16 cellular contexts compared by ENCODE assay signal in the genomic region with DNA sequence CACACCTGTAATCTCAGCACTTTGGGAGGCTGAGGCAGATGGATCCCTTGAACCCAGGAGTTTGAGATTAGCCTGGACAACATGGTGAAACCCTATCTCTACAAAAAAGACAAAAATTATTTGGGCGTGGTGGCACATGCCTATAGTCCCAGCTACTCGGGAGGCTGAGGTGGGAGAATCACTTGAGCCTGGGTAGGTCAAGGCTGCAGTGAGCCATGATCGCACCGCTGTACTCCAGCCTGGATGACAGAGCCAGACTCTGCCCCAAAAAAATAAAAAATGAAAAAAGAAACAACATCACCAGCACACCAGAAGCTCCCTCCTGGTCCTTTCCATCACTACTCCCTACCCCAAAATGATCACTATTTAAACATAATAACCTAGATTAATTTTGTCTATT. TPM values are rescaled to one million over a fixed set of nuclear protein-coding genes. Genes with fewer than 3 reads are reported as not detected.
DNase-seq lines count a peak whose midpoint lies in the region; ATAC-seq, FAIRE-seq and TF ChIP-seq lines count a peak whose summit lies in the region.
"Had no signal": no experiment of that assay in that cellular context is flagged by ENCODE, and none has a peak within 500 bp of the region (broad histone marks: within the 10 kb centered on the region; RNA-seq: fewer than 3 reads in every experiment).

No MANE protein-coding gene starts in this region.

- ATAC-seq in A549 (no peak), GM23338 (no peak)
- ATAC-seq: K562 had no signal

- H3K4me1 ChIP-seq in A549 (peaks cover 51% of the 10 kb centered on the region), GM23338 (ENCODE audit: insufficient read depth) (peaks cover 11% of the 10 kb centered on the region), right atrium auricular region (peaks cover 0 to 55% of the 10 kb centered on the region in 2 donors)
- H3K4me1 ChIP-seq: prostate gland had no signal

- H3K4me3 Mint-ChIP-seq in GM23338 (peak overlapping the region; percentile 89), glutamatergic neuron (ENCODE audit: unreplicated experiment) (peak overlapping the region; percentile 97)
- H3K4me3 Mint-ChIP-seq in activated T-helper 1 cell treated with anti-CD3 and anti-CD28 coated beads, Interleukin-12 subunit alpha, Interleukin-12 subunit beta, Interleukin-2, Interleukin-4 antibody, amounts not matched to agents 30 ng/mL and 10 ng/mL and 1 ng/mL, durations not matched to agents 14 hours and 24 hours and 36 hours, result peak overlapping the region; percentile 15
- H3K4me3 Mint-ChIP-seq: T-helper 1 cell treated with Interleukin-12 subunit alpha and Interleukin-12 subunit beta and Interleukin-4 antibody, amounts not matched to agents 30 μg/mL and 1 μg/mL, for 36 hours had no signal

- H3K27me3 ChIP-seq in GM23338 (ENCODE audit: insufficient read depth) (no peaks in the 10 kb centered on the region), right atrium auricular region (no peaks in the 10 kb centered on the region)

- no peaks in the 10 kb centered on the region for H3F3A ChIP-seq in GM23338 (replicated peaks; ENCODE audit: low read depth)

- no peaks in the 10 kb centered on the region for H3K9me3 ChIP-seq in A549
- no peaks in the 10 kb centered on the region for H3K9me3 ChIP-seq in right atrium auricular region
- H3K9me3 ChIP-seq: prostate gland had no signal

- intact Hi-C loops in activated T-helper 1 cell treated with anti-CD3 and anti-CD28 coated beads, Interleukin-12 subunit alpha, Interleukin-12 subunit beta, Interleukin-2, Interleukin-4 antibody, amounts not matched to agents 30 ng/mL and 10 ng/mL and 1 ng/mL, durations not matched to agents 14 hours and 24 hours and 36 hours (cut with micrococcal nuclease), result no loop called here

- TF ChIP-seq CTCF in A549 (IDR thresholded peaks at IDR 0.05) (no peak), GM23338 (conservative IDR thresholded peaks at IDR 0.05; ENCODE audit: low read depth in 2 of 2) (no peak), glutamatergic neuron (IDR thresholded peaks at IDR 0.05; ENCODE audit: partially characterized antibody, unreplicated experiment) (no peak), right atrium auricular region (IDR thresholded peaks at IDR 0.05) (no peak)

- H2AFZ ChIP-seq in GM23338, result no peak overlapping the region

- peak overlapping the region; percentile 76 to 90 for H3K27ac ChIP-seq in A549
- H3K27ac ChIP-seq in GM23338 (ENCODE audit: low read depth), result no peak overlapping the region
- H3K27ac ChIP-seq in right atrium auricular region, result no peak overlapping the region
- H3K27ac ChIP-seq: prostate gland had no signal

- peaks cover 23% of the 10 kb centered on the region for H3K36me3 Mint-ChIP-seq in GM23338 (ENCODE audit: low read depth)
- H3K36me3 Mint-ChIP-seq in activated T-helper 1 cell treated with anti-CD3 and anti-CD28 coated beads, Interleukin-12 subunit alpha, Interleukin-12 subunit beta, Interleukin-2, Interleukin-4 antibody, amounts not matched to agents 30 ng/mL and 10 ng/mL and 1 ng/mL, durations not matched to agents 14 hours and 24 hours and 36 hours (ENCODE audit: low read depth), result peaks cover 16% of the 10 kb centered on the region
- H3K36me3 Mint-ChIP-seq in glutamatergic neuron (ENCODE audit: unreplicated experiment), result no peaks in the 10 kb centered on the region

- H3K36me3 ChIP-seq in GM23338 (ENCODE audit: insufficient read depth) (no peaks in the 10 kb centered on the region), right atrium auricular region (peaks cover 7% of the 10 kb centered on the region)

- CTCF ChIA-PET in A549 (lab: Yijun Ruan, JAX), result interaction anchor here (1.0 kb wide), 2 partner anchors 10 to 103 kb away, joined by 3 to 4 read pairs; no protein-coding TSS in a partner anchor

- H3K27me3 Mint-ChIP-seq in GM23338 (ENCODE audit: insufficient read depth, low read depth, poor library complexity) (peaks cover 10% of the 10 kb centered on the region), glutamatergic neuron (ENCODE audit: unreplicated experiment) (peaks cover 9% of the 10 kb centered on the region)
- peaks cover 4% of the 10 kb centered on the region for H3K27me3 Mint-ChIP-seq in activated T-helper 1 cell treated with anti-CD3 and anti-CD28 coated beads, Interleukin-12 subunit alpha, Interleukin-12 subunit beta, Interleukin-2, Interleukin-4 antibody, amounts not matched to agents 30 ng/mL and 10 ng/mL and 1 ng/mL, durations not matched to agents 14 hours and 24 hours and 36 hours (ENCODE audit: insufficient read depth)

- H3K4me1 Mint-ChIP-seq in GM23338 (peaks cover 34% of the 10 kb centered on the region), glutamatergic neuron (ENCODE audit: low read depth, unreplicated experiment) (peaks cover 9% of the 10 kb centered on the region)
- H3K4me1 Mint-ChIP-seq in activated T-helper 1 cell treated with anti-CD3 and anti-CD28 coated beads, Interleukin-12 subunit alpha, Interleukin-12 subunit beta, Interleukin-2, Interleukin-4 antibody, amounts not matched to agents 30 ng/mL and 10 ng/mL and 1 ng/mL, durations not matched to agents 14 hours and 24 hours and 36 hours (ENCODE audit: low read depth), result peaks cover 45% of the 10 kb centered on the region

- no peak for TF ChIP-seq RAD21 in A549 (conservative IDR thresholded peaks at IDR 0.05 in 1 of 2, IDR thresholded peaks at IDR 0.05 in 1 of 2)

- H3K4me2 ChIP-seq in A549 (peak overlapping the region; percentile 70), GM23338 (no peak overlapping the region)

- H4K20me1 ChIP-seq in GM23338 (replicated peaks; ENCODE audit: insufficient read depth), result peaks cover 7% of the 10 kb centered on the region; the same call in 1 of the 2 replicates

- 90% methylated on average over 4 of the region's 4 CpGs for WGBS in A549 (ENCODE audit: missing lambda C conversion rate)

- TF ChIP-seq EP300 in A549 (IDR thresholded peaks at IDR 0.05), result no peak

- no peaks in the 10 kb centered on the region for H3K9me3 Mint-ChIP-seq in GM23338
- no peaks in the 10 kb centered on the region for H3K9me3 Mint-ChIP-seq in activated T-helper 1 cell treated with anti-CD3 and anti-CD28 coated beads, Interleukin-12 subunit alpha, Interleukin-12 subunit beta, Interleukin-2, Interleukin-4 antibody, amounts not matched to agents 30 ng/mL and 10 ng/mL and 1 ng/mL, durations not matched to agents 14 hours and 24 hours and 36 hours
- peaks cover 14% of the 10 kb centered on the region for H3K9me3 Mint-ChIP-seq in glutamatergic neuron (ENCODE audit: unreplicated experiment)
- H3K9me3 Mint-ChIP-seq: T-helper 1 cell treated with Interleukin-12 subunit alpha and Interleukin-12 subunit beta and Interleukin-4 antibody, amounts not matched to agents 30 μg/mL and 1 μg/mL, for 36 hours had no signal

- DNase-seq in A549 (ENCODE audit: low read depth in 1 of 2, low spot score in 1 of 2), result no peak
- DNase-seq in GM23338 (ENCODE audit: low spot score), result no peak
- DNase-seq in activated T-helper 1 cell treated with anti-CD3 and anti-CD28 coated beads, Interleukin-12 subunit alpha, Interleukin-12 subunit beta, Interleukin-2, Interleukin-4 antibody, amounts not matched to agents 30 ng/mL and 10 ng/mL and 1 ng/mL, durations not matched to agents 14 hours and 24 hours and 36 hours (ENCODE audit: low spot score), result no peak
- DNase-seq in glutamatergic neuron, result no peak
- DNase-seq in central memory CD4-positive, alpha-beta T cell, result no peak
- no peak for DNase-seq in hippocampal formation (lab: John Stamatoyannopoulos, UW)
- DNase-seq in stimulated activated CD8-positive, alpha-beta memory T cell treated with anti-CD3 and anti-CD28 coated beads, Interleukin-4, amount 100 ng/mL, for 48 hours, result no peak
- no peak for DNase-seq in right atrium auricular region (ENCODE audit: low spot score)
- DNase-seq: activated CD8-positive, alpha-beta memory T cell treated with anti-CD3 and anti-CD28 coated beads for 24 hours; effector CD4-positive, alpha-beta T cell; GDM1; stimulated activated CD4-positive, alpha-beta T cell treated with anti-CD3 and anti-CD28 coated beads, Interleukin-4, amount 100 ng/mL, for 1 hour; stimulated activated naive CD4-positive, alpha-beta T cell treated with Interleukin-2 at 50 U/mL for 16 hours had no signal

- H3K79me2 ChIP-seq in GM23338 (replicated peaks; ENCODE audit: insufficient read depth), result peaks cover 87% of the 10 kb centered on the region

- POLR2A ChIA-PET in A549 (lab: Yijun Ruan, JAX), result no interaction called here

- no peak overlapping the region for H3K27ac Mint-ChIP-seq in GM23338
- H3K27ac Mint-ChIP-seq in activated T-helper 1 cell treated with anti-CD3 and anti-CD28 coated beads, Interleukin-12 subunit alpha, Interleukin-12 subunit beta, Interleukin-2, Interleukin-4 antibody, amounts not matched to agents 30 ng/mL and 10 ng/mL and 1 ng/mL, durations not matched to agents 14 hours and 24 hours and 36 hours, result no peak overlapping the region
- H3K27ac Mint-ChIP-seq in glutamatergic neuron (ENCODE audit: unreplicated experiment), result no peak overlapping the region
- H3K27ac Mint-ChIP-seq: T-helper 1 cell treated with Interleukin-12 subunit alpha and Interleukin-12 subunit beta and Interleukin-4 antibody, amounts not matched to agents 30 μg/mL and 1 μg/mL, for 36 hours had no signal

- H3K9me2 ChIP-seq in GM23338 (ENCODE audit: insufficient read depth), result no peaks in the 10 kb centered on the region

- no peak for TF ChIP-seq POLR2A in A549 (IDR thresholded peaks at IDR 0.05; ENCODE audit: low read length)

- H3K4me3 ChIP-seq in A549 (peak overlapping the region; percentile 83), GM23338 (no peak overlapping the region), right atrium auricular region (no peak overlapping the region)
- H3K4me3 ChIP-seq: K562, prostate gland had no signal

- no peak for FAIRE-seq in A549 (lab: Jason Lieb, UNC)
- FAIRE-seq: K562 had no signal

RNA-seq across cellular contexts. Expression of a gene that starts 2.6 kb away (rescaled TPM):
- polyA plus RNA-seq in A549 (2011; rRNA removed), result 256 and 259 TPM in 2 replicates
- 45.9 and 52.6 TPM in 2 replicates for polyA plus RNA-seq in A549 (2012; cell fraction: cytosol; rRNA removed)
- polyA plus RNA-seq in A549 (2012; cell fraction: nucleus; rRNA removed), result 20.8 and 28.1 TPM in 2 replicates
- 87.1 to 92.3 TPM (median 89.6 TPM) in 3 replicates for polyA plus RNA-seq in A549 (2017; fragmentation: RNase III; extraction: RNeasy Plus Mini Kit Qiagen cat#74134 plus additional on column Dnase treatment)
- 184 and 235 TPM in 2 replicates for polyA minus RNA-seq in A549 (2011; rRNA and poly(A)+ RNA removed)
- total RNA-seq in GM23338 (2014; rRNA removed; shearing (Covaris generic)), result 51.5 and 51.9 TPM in 2 replicates
- 28.2 and 34.2 TPM in 2 replicates for polyA plus RNA-seq in GM23338 (2016; fragmentation: Nextera tagmentation; extraction: Ambion mirVana)
- total RNA-seq in activated T-helper 1 cell treated with anti-CD3 and anti-CD28 coated beads, Interleukin-12 subunit alpha, Interleukin-12 subunit beta, Interleukin-2, Interleukin-4 antibody, amounts not matched to agents 30 ng/mL and 10 ng/mL and 1 ng/mL, durations not matched to agents 14 hours and 24 hours and 36 hours, result 58.1 and 64.7 TPM in 2 replicates
- total RNA-seq in glutamatergic neuron (ENCODE audit: unreplicated experiment), result 148 TPM
- total RNA-seq in right atrium auricular region, result 10 to 100 TPM; 66.6 to 69.8 TPM

RNA-seq across cellular contexts. Expression of a gene that starts 2.9 kb away (rescaled TPM):
- polyA plus RNA-seq in A549 (2011; rRNA removed) (42.0 and 48.0 TPM in 2 replicates), A549 (2017; fragmentation: RNase III; extraction: RNeasy Plus Mini Kit Qiagen cat#74134 plus additional on column Dnase treatment) (15.5 to 17.6 TPM (median 16.5 TPM) in 3 replicates), GM23338 (2016; fragmentation: Nextera tagmentation; extraction: Ambion mirVana) (11.9 and 12.9 TPM in 2 replicates)
- polyA plus RNA-seq in A549 (2012; cell fraction: cytosol; rRNA removed), result 6.0 and 6.7 TPM in 2 replicates
- polyA plus RNA-seq in A549 (2012; cell fraction: nucleus; rRNA removed), result 10.5 and 17.1 TPM in 2 replicates
- polyA minus RNA-seq in A549 (2011; rRNA and poly(A)+ RNA removed), result 54.8 and 54.9 TPM in 2 replicates
- 24.0 and 32.4 TPM in 2 replicates for total RNA-seq in GM23338 (2014; rRNA removed; shearing (Covaris generic))
- total RNA-seq in activated T-helper 1 cell treated with anti-CD3 and anti-CD28 coated beads, Interleukin-12 subunit alpha, Interleukin-12 subunit beta, Interleukin-2, Interleukin-4 antibody, amounts not matched to agents 30 ng/mL and 10 ng/mL and 1 ng/mL, durations not matched to agents 14 hours and 24 hours and 36 hours, result 0.64 and 0.86 TPM in 2 replicates
- total RNA-seq in glutamatergic neuron (ENCODE audit: unreplicated experiment) (42.1 TPM), right atrium auricular region (10 to 100 TPM; 15.8 to 16.9 TPM)

Comparison
In these comparisons a context has a peak if more than half of its experiments do, and no peak if none do; other contexts are left out.
1. H3K27ac ChIP-seq: peak in A549 (2 of 2); none in GM23338 (single experiment) and right atrium auricular region (0 of 2).
2. H3K4me3 Mint-ChIP-seq: peak in every context shown above with its lines; median percentile 97 in glutamatergic neuron; 89 in GM23338; 15 in activated T-helper 1 cell treated with anti-CD3 and anti-CD28 coated beads, Interleukin-12 subunit alpha, Interleukin-12 subunit beta, Interleukin-2, Interleukin-4 antibody, amounts not matched to agents 30 ng/mL and 10 ng/mL and 1 ng/mL, durations not matched to agents 14 hours and 24 hours and 36 hours.